Comparison of ENCODE assay signal across 8 cellular contexts in genomic region chr2:16625201-16625729, GRCh38. TPM values are rescaled to one million over a fixed set of nuclear protein-coding genes. Genes with fewer than 3 reads are reported as not detected.
DNase-seq lines count a peak whose midpoint lies in the region; ATAC-seq and TF ChIP-seq lines count a peak whose summit lies in the region.

No MANE protein-coding gene starts in this region.

- intact Hi-C loops in esophagus muscularis mucosa (cut with DNase I) = no loop called here
- intact Hi-C loops in activated T-helper 1 cell treated with anti-CD3 and anti-CD28 coated beads, Interleukin-12 subunit alpha, Interleukin-12 subunit beta, Interleukin-2, Interleukin-4 antibody, amounts not matched to agents 30 ng/mL and 10 ng/mL and 1 ng/mL, durations not matched to agents 14 hours and 24 hours and 36 hours (cut with micrococcal nuclease) = no loop called here

- peak; percentile 11 for ATAC-seq in GM19324 (IDR thresholded peaks at IDR 0.05; ENCODE audit: low FRiP score, unreplicated experiment)

- H3K27ac ChIP-seq in esophagus muscularis mucosa (replicated peaks in 1 of 4) = peak overlapping the region; percentile 5 to 65 (median 43)
- peak overlapping the region; percentile 47 for H3K27ac ChIP-seq in parathyroid adenoma

- WGBS in esophagus muscularis mucosa = 54% methylated on average over 5 of the region's 5 CpGs

- peaks cover 33 to 51% (median 45%) of the 10 kb centered on the region in 4 donors for H3K4me1 ChIP-seq in esophagus muscularis mucosa
- H3K4me1 ChIP-seq in parathyroid adenoma = no peaks in the 10 kb centered on the region

- TF ChIP-seq CTCF in esophagus muscularis mucosa (IDR thresholded peaks at IDR 0.05) = no peak
- no peak for TF ChIP-seq CTCF in parathyroid adenoma (IDR thresholded peaks at IDR 0.05)

- DNase-seq in NCI-H146 (lab: John Stamatoyannopoulos, UW) = peak; percentile 34
- no peak for DNase-seq in esophagus muscularis mucosa (ENCODE audit: extremely low spot score)
- DNase-seq in GM19238 (ENCODE audit: insufficient read length, low spot score) = no peak
- DNase-seq in NCI-H1105 (lab: John Stamatoyannopoulos, UW) = no peak
- DNase-seq in activated T-helper 1 cell treated with anti-CD3 and anti-CD28 coated beads, Interleukin-12 subunit alpha, Interleukin-12 subunit beta, Interleukin-2, Interleukin-4 antibody, amounts not matched to agents 30 ng/mL and 10 ng/mL and 1 ng/mL, durations not matched to agents 14 hours and 24 hours and 36 hours (ENCODE audit: low spot score) = no peak
- no peak for DNase-seq in NCI-H2029 treated with DMSO at 0.1 percent for 48 hours (lab: John Stamatoyannopoulos, UW)

- no peak overlapping the region for H3K27ac Mint-ChIP-seq in activated T-helper 1 cell treated with anti-CD3 and anti-CD28 coated beads, Interleukin-12 subunit alpha, Interleukin-12 subunit beta, Interleukin-2, Interleukin-4 antibody, amounts not matched to agents 30 ng/mL and 10 ng/mL and 1 ng/mL, durations not matched to agents 14 hours and 24 hours and 36 hours

- no peak for TF ChIP-seq EP300 in esophagus muscularis mucosa (IDR thresholded peaks at IDR 0.05)

- no peak overlapping the region for H3K9ac ChIP-seq in parathyroid adenoma

- peaks cover 4 to 33% (median 16%) of the 10 kb centered on the region in 4 donors for H3K36me3 ChIP-seq in esophagus muscularis mucosa
- H3K36me3 ChIP-seq in parathyroid adenoma (ENCODE audit: control insufficient read depth, insufficient read depth, low read length) = no peaks in the 10 kb centered on the region

- no peak for TF ChIP-seq POLR2A in esophagus muscularis mucosa (IDR thresholded peaks at IDR 0.05; ENCODE audit: low read depth)

- no peaks in the 10 kb centered on the region for H3K27me3 Mint-ChIP-seq in activated T-helper 1 cell treated with anti-CD3 and anti-CD28 coated beads, Interleukin-12 subunit alpha, Interleukin-12 subunit beta, Interleukin-2, Interleukin-4 antibody, amounts not matched to agents 30 ng/mL and 10 ng/mL and 1 ng/mL, durations not matched to agents 14 hours and 24 hours and 36 hours (ENCODE audit: insufficient read depth)

- no peak overlapping the region for H2AFZ ChIP-seq in parathyroid adenoma

- H3K9me3 Mint-ChIP-seq in activated T-helper 1 cell treated with anti-CD3 and anti-CD28 coated beads, Interleukin-12 subunit alpha, Interleukin-12 subunit beta, Interleukin-2, Interleukin-4 antibody, amounts not matched to agents 30 ng/mL and 10 ng/mL and 1 ng/mL, durations not matched to agents 14 hours and 24 hours and 36 hours = no peaks in the 10 kb centered on the region

- H3K4me3 Mint-ChIP-seq in activated T-helper 1 cell treated with anti-CD3 and anti-CD28 coated beads, Interleukin-12 subunit alpha, Interleukin-12 subunit beta, Interleukin-2, Interleukin-4 antibody, amounts not matched to agents 30 ng/mL and 10 ng/mL and 1 ng/mL, durations not matched to agents 14 hours and 24 hours and 36 hours = no peak overlapping the region

- H3K27me3 ChIP-seq in esophagus muscularis mucosa = no peaks in the 10 kb centered on the region
- no peaks in the 10 kb centered on the region for H3K27me3 ChIP-seq in parathyroid adenoma (ENCODE audit: control insufficient read depth, insufficient read depth, low read length)

- H3K4me1 Mint-ChIP-seq in activated T-helper 1 cell treated with anti-CD3 and anti-CD28 coated beads, Interleukin-12 subunit alpha, Interleukin-12 subunit beta, Interleukin-2, Interleukin-4 antibody, amounts not matched to agents 30 ng/mL and 10 ng/mL and 1 ng/mL, durations not matched to agents 14 hours and 24 hours and 36 hours (ENCODE audit: low read depth) = peaks cover 52% of the 10 kb centered on the region

- H3K4me2 ChIP-seq in parathyroid adenoma (ENCODE audit: low read length) = no peak overlapping the region

- H3K79me2 ChIP-seq in parathyroid adenoma = no peaks in the 10 kb centered on the region

- H3K36me3 Mint-ChIP-seq in activated T-helper 1 cell treated with anti-CD3 and anti-CD28 coated beads, Interleukin-12 subunit alpha, Interleukin-12 subunit beta, Interleukin-2, Interleukin-4 antibody, amounts not matched to agents 30 ng/mL and 10 ng/mL and 1 ng/mL, durations not matched to agents 14 hours and 24 hours and 36 hours (ENCODE audit: low read depth) = no peaks in the 10 kb centered on the region

- no peaks in the 10 kb centered on the region for H3K9me3 ChIP-seq in esophagus muscularis mucosa
- no peaks in the 10 kb centered on the region for H3K9me3 ChIP-seq in parathyroid adenoma (ENCODE audit: control insufficient read depth, low read length)

- H3K4me3 ChIP-seq in esophagus muscularis mucosa (no peak overlapping the region), parathyroid adenoma (ENCODE audit: low read depth, low read length) (no peak overlapping the region)

RNA-seq across cellular contexts. Expression of gene CYRIA, which starts 40.4 kb away (rescaled TPM):
- 10 to 100 TPM; 10.3 to 13.3 (median 11.2) TPM for total RNA-seq in esophagus muscularis mucosa
- total RNA-seq in activated T-helper 1 cell treated with anti-CD3 and anti-CD28 coated beads, Interleukin-12 subunit alpha, Interleukin-12 subunit beta, Interleukin-2, Interleukin-4 antibody, amounts not matched to agents 30 ng/mL and 10 ng/mL and 1 ng/mL, durations not matched to agents 14 hours and 24 hours and 36 hours = 0.65 and 0.88 TPM in 2 replicates
